1 cellular context compared by ENCODE assay signal in the genomic region with DNA sequence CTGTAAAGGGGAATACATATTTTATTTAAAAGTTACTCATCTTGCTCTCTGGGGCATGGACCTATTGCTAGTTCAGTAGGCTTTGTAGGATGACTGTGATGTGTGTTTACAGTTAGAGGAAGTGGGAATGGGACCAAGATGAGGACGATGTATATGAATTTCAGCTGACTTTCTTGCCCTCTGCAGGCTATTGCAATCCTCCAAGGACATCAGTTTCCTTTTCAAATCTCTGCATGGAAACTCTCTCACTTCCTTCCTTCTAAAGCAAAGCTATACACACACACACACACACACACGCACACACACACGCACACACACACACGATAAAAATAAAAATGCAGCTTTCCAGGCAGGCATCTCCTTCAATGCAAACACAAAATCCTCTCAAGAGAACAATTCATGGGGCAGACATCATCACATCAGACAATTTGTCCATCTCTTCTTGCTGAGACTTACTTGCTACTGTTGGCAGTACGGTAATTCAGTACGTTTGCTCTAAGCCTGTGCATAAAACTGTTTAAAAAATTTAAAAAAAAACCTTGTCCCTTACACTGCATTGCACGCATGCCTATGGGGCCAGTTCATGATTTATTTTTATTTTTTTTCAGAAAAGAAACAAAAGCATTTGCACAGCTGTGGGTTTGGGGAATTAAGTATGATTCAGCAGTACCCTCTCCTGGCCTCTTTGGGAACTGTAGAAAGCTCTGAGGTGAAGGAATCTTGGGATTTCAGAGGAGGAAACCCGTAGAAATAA.
TF ChIP-seq lines count a peak whose summit lies in the region.

No MANE protein-coding gene starts in this region.

TF ChIP-seq in GM23338, 12 proteins besides CTCF, POLR2A, EP300 and RAD21 (continued from another document):
- TF ChIP-seq CREB1 (CRISPR knock-in tag; IDR thresholded peaks at IDR 0.05; ENCODE audit: low read depth) (no peak), EZH2phosphoT487 (IDR thresholded peaks at IDR 0.05; ENCODE audit: unreplicated experiment) (no peak), ZNF462 (CRISPR knock-in tag; IDR thresholded peaks at IDR 0.05) (no peak)
